ENCODE assay signal across 10 cellular contexts in the genomic region with DNA sequence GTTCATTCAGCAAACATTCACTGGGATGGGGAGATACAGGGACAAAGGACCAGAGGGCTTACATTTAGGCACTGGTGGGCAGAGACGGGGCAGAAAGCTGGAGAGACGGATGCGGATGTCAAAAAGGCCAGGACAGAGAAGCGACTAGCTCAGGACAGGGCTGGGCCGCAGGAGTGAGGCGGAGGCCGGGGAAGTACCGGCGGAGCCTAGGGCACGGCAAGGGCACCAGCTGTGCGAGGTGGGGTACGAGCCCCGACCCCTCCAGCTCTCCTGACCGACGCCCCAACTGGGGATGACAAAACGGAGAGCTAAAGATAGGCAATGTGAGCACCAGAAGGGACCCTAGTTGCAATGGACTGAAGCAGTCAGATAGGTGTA. TPM values are rescaled to one million over a fixed set of nuclear protein-coding genes. Genes with fewer than 3 reads are reported as not detected.
DNase-seq lines count a peak whose midpoint lies in the region; FAIRE-seq and TF ChIP-seq lines count a peak whose summit lies in the region.
"Had no signal": no experiment of that assay in that cellular context is flagged by ENCODE, and none has a peak within 500 bp of the region (broad histone marks: within the 10 kb centered on the region; RNA-seq: fewer than 3 reads in every experiment).

No MANE protein-coding gene starts in this region.

- peak overlapping the region; percentile 100 for H3K4me2 ChIP-seq in keratinocyte (ENCODE audit: control insufficient read depth, extremely low read depth, insufficient read depth, low read depth, low read length)

- POLR2A ChIA-PET in activated CD4-positive, alpha-beta T cell treated with anti-CD3 and anti-CD28 coated beads, Interleukin-2, amount 10 ng/mL, durations not matched to agents 7 days and 5 days (lab: Charles Lee), result no interaction called here

- DNase-seq in activated CD4-positive, alpha-beta T cell treated with anti-CD3 and anti-CD28 coated beads, Interleukin-2, amount 10 ng/mL, durations not matched to agents 7 days and 5 days, result no peak
- DNase-seq in activated CD4-positive, alpha-beta T cell treated with anti-CD3 and anti-CD28 coated beads for 48 hours, result no peak
- no peak for DNase-seq in activated T-helper 2 cell treated with anti-CD3 and anti-CD28 coated beads, Interferon-gamma antibody, Interleukin-2, Interleukin-4, amounts not matched to agents 10 μg/mL and 5 μg/mL and 100 μg/mL, durations not matched to agents 14 hours and 24 hours and 36 hours (ENCODE audit: low spot score)
- no peak for DNase-seq in keratinocyte (ENCODE audit: low read depth, low spot score)
- no peak for DNase-seq in stimulated activated CD8-positive, alpha-beta memory T cell treated with anti-CD3 and anti-CD28 coated beads, Interleukin-4, amount 100 ng/mL, for 48 hours
- DNase-seq in H4 (ENCODE audit: low spot score), result no peak
- DNase-seq in cerebellar nuclear complex (lab: John Stamatoyannopoulos, UW), result no peak

- H3K9me3 ChIP-seq in keratinocyte (ENCODE audit: control insufficient read depth, low read depth, low read length), result no peaks in the 10 kb centered on the region
- H3K9me3 ChIP-seq in stomach smooth muscle (ENCODE audit: control insufficient read depth in 2 of 2, low read length in 2 of 2), result no peaks in the 10 kb centered on the region
- H3K9me3 ChIP-seq: upper lobe of left lung had no signal

- H3K4me1 ChIP-seq in keratinocyte (ENCODE audit: control insufficient read depth, extremely low read depth, insufficient read depth, low read length) (peaks cover 9% of the 10 kb centered on the region), stomach smooth muscle (ENCODE audit: control insufficient read depth, insufficient read depth, low read length) (peaks cover 38% of the 10 kb centered on the region)

- peak overlapping the region; percentile 64 for H3K4me3 Mint-ChIP-seq in activated CD4-positive, alpha-beta T cell treated with anti-CD3 and anti-CD28 coated beads, Interleukin-2, amount 10 ng/mL, durations not matched to agents 7 days and 5 days
- H3K4me3 Mint-ChIP-seq in activated T-helper 2 cell treated with anti-CD3 and anti-CD28 coated beads, Interferon-gamma antibody, Interleukin-2, Interleukin-4, amounts not matched to agents 10 μg/mL and 5 μg/mL and 100 μg/mL, durations not matched to agents 14 hours and 24 hours and 36 hours (ENCODE audit: low read depth), result peak overlapping the region; percentile 76

- H3K27me3 Mint-ChIP-seq in activated CD4-positive, alpha-beta T cell treated with anti-CD3 and anti-CD28 coated beads, Interleukin-2, amount 10 ng/mL, durations not matched to agents 7 days and 5 days, result peaks cover 4% of the 10 kb centered on the region
- no peaks in the 10 kb centered on the region for H3K27me3 Mint-ChIP-seq in activated T-helper 2 cell treated with anti-CD3 and anti-CD28 coated beads, Interferon-gamma antibody, Interleukin-2, Interleukin-4, amounts not matched to agents 10 μg/mL and 5 μg/mL and 100 μg/mL, durations not matched to agents 14 hours and 24 hours and 36 hours (ENCODE audit: low read depth)

- H3K36me3 Mint-ChIP-seq in activated CD4-positive, alpha-beta T cell treated with anti-CD3 and anti-CD28 coated beads, Interleukin-2, amount 10 ng/mL, durations not matched to agents 7 days and 5 days (ENCODE audit: low read depth), result peaks cover 7% of the 10 kb centered on the region
- H3K36me3 Mint-ChIP-seq in activated T-helper 2 cell treated with anti-CD3 and anti-CD28 coated beads, Interferon-gamma antibody, Interleukin-2, Interleukin-4, amounts not matched to agents 10 μg/mL and 5 μg/mL and 100 μg/mL, durations not matched to agents 14 hours and 24 hours and 36 hours (ENCODE audit: low read depth), result peaks cover 3% of the 10 kb centered on the region

- TF ChIP-seq CTCF in keratinocyte (optimal IDR thresholded peaks at IDR 0.05 in 1 of 3, IDR thresholded peaks at IDR 0.05 in 1 of 3, conservative IDR thresholded peaks at IDR 0.05 in 1 of 3; ENCODE audit: extremely low read depth in 1 of 3, insufficient read depth in 2 of 3, low read length in 3 of 3), result no peak

- H3K27ac ChIP-seq in keratinocyte (ENCODE audit: control insufficient read depth, insufficient read depth, low read length) (no peak overlapping the region), stomach smooth muscle (ENCODE audit: low read length) (peak overlapping the region; percentile 70)

- peaks cover 39% of the 10 kb centered on the region for H3K4me1 Mint-ChIP-seq in activated CD4-positive, alpha-beta T cell treated with anti-CD3 and anti-CD28 coated beads, Interleukin-2, amount 10 ng/mL, durations not matched to agents 7 days and 5 days
- H3K4me1 Mint-ChIP-seq in activated T-helper 2 cell treated with anti-CD3 and anti-CD28 coated beads, Interferon-gamma antibody, Interleukin-2, Interleukin-4, amounts not matched to agents 10 μg/mL and 5 μg/mL and 100 μg/mL, durations not matched to agents 14 hours and 24 hours and 36 hours (ENCODE audit: low read depth), result peaks cover 35% of the 10 kb centered on the region

- peak overlapping the region; percentile 89 for H3K27ac Mint-ChIP-seq in activated CD4-positive, alpha-beta T cell treated with anti-CD3 and anti-CD28 coated beads, Interleukin-2, amount 10 ng/mL, durations not matched to agents 7 days and 5 days
- peak overlapping the region; percentile 99 for H3K27ac Mint-ChIP-seq in activated T-helper 2 cell treated with anti-CD3 and anti-CD28 coated beads, Interferon-gamma antibody, Interleukin-2, Interleukin-4, amounts not matched to agents 10 μg/mL and 5 μg/mL and 100 μg/mL, durations not matched to agents 14 hours and 24 hours and 36 hours

- dilution Hi-C loops in keratinocyte (cut with MboI; ENCODE audit: extremely low pct_ligation_motif_present, low sequenced_read_pairs), result no loop called here

- CTCF ChIA-PET in activated CD4-positive, alpha-beta T cell treated with anti-CD3 and anti-CD28 coated beads, Interleukin-2, amount 10 ng/mL, durations not matched to agents 7 days and 5 days (lab: Charles Lee), result interaction anchor here (0.8 to 2.8 kb wide), 20 partner anchors 9 to 184 kb away, joined by 3 to 43 read pairs (median 4); partner anchors contain the start of genes PPP1R9B and XYLT2

- peaks cover 4% of the 10 kb centered on the region for H3K9me3 Mint-ChIP-seq in activated CD4-positive, alpha-beta T cell treated with anti-CD3 and anti-CD28 coated beads, Interleukin-2, amount 10 ng/mL, durations not matched to agents 7 days and 5 days
- H3K9me3 Mint-ChIP-seq in activated T-helper 2 cell treated with anti-CD3 and anti-CD28 coated beads, Interferon-gamma antibody, Interleukin-2, Interleukin-4, amounts not matched to agents 10 μg/mL and 5 μg/mL and 100 μg/mL, durations not matched to agents 14 hours and 24 hours and 36 hours, result no peaks in the 10 kb centered on the region

- peak overlapping the region; percentile 59 for H2AFZ ChIP-seq in keratinocyte (ENCODE audit: control insufficient read depth, low read length)

- peak overlapping the region in 2 of 3 experiments; percentile 73 to 87 for H3K4me3 ChIP-seq in keratinocyte (ENCODE audit: control insufficient read depth in 2 of 3, extremely low read depth in 1 of 3, insufficient read depth in 2 of 3, low read depth in 1 of 3, low read length in 3 of 3)
- H3K4me3 ChIP-seq in stomach smooth muscle (ENCODE audit: low read length in 2 of 2), result peak overlapping the region; percentile 55 to 87

- H3K27me3 ChIP-seq in keratinocyte (ENCODE audit: control insufficient read depth, extremely low read depth, insufficient read depth, low read length) (no peaks in the 10 kb centered on the region), stomach smooth muscle (ENCODE audit: control insufficient read depth in 1 of 2, insufficient read depth in 2 of 2, low read length in 2 of 2) (no peaks in the 10 kb centered on the region)
- H3K27me3 ChIP-seq: upper lobe of left lung had no signal

- H3K36me3 ChIP-seq in keratinocyte (ENCODE audit: control insufficient read depth in 2 of 2, extremely low read depth in 1 of 2, insufficient read depth in 2 of 2, low read length in 2 of 2), result no peaks in the 10 kb centered on the region
- H3K36me3 ChIP-seq in stomach smooth muscle (ENCODE audit: control insufficient read depth in 2 of 2, insufficient read depth in 2 of 2, low read length in 2 of 2), result no peaks in the 10 kb centered on the region
- H3K36me3 ChIP-seq: upper lobe of left lung had no signal

- intact Hi-C loops in activated T-helper 2 cell treated with anti-CD3 and anti-CD28 coated beads, Interferon-gamma antibody, Interleukin-2, Interleukin-4, amounts not matched to agents 10 μg/mL and 5 μg/mL and 100 μg/mL, durations not matched to agents 14 hours and 24 hours and 36 hours (cut with micrococcal nuclease), result loop anchor here (1.0 to 2.0 kb wide), 4 partner anchors 11 to 67 kb away; partner anchors contain the start of gene PDK2

- H3K9me1 ChIP-seq in keratinocyte (ENCODE audit: control insufficient read depth, extremely low read depth, insufficient read depth, low read length), result no peaks in the 10 kb centered on the region

- H4K20me1 ChIP-seq in keratinocyte (ENCODE audit: control insufficient read depth, extremely low read depth, insufficient read depth, low read length), result no peaks in the 10 kb centered on the region

- H3K9ac ChIP-seq in keratinocyte (ENCODE audit: control insufficient read depth, extremely low read depth, insufficient read depth, low read length), result no peak overlapping the region
- peak overlapping the region; percentile 51 to 57 for H3K9ac ChIP-seq in stomach smooth muscle (ENCODE audit: low read length in 2 of 2)

- no peak for FAIRE-seq in keratinocyte (lab: Jason Lieb, UNC)

- no peaks in the 10 kb centered on the region for H3K79me2 ChIP-seq in keratinocyte (ENCODE audit: control insufficient read depth, insufficient read depth, low read length)

RNA-seq across cellular contexts. Expression of gene SGCA, which starts 3.9 kb away (rescaled TPM):
- total RNA-seq in activated CD4-positive, alpha-beta T cell treated with anti-CD3 and anti-CD28 coated beads, Interleukin-2, amount 10 ng/mL, durations not matched to agents 7 days and 5 days, result not detected
- 0.41 and 0.48 TPM in 2 replicates for total RNA-seq in activated T-helper 2 cell treated with anti-CD3 and anti-CD28 coated beads, Interferon-gamma antibody, Interleukin-2, Interleukin-4, amounts not matched to agents 10 μg/mL and 5 μg/mL and 100 μg/mL, durations not matched to agents 14 hours and 24 hours and 36 hours
- polyA plus RNA-seq in keratinocyte, result not detected in 3 replicates
- polyA plus RNA-seq in keratinocyte (2011; ENCODE audit: low read depth), result not detected
- not detected in 2 replicates for polyA plus RNA-seq in keratinocyte (2011; cell fraction: cytosol; rRNA removed)
- not detected in 2 replicates for polyA plus RNA-seq in keratinocyte (2011; cell fraction: nucleus; rRNA removed)
- not detected in 2 replicates for polyA plus RNA-seq in keratinocyte (2012; ENCODE audit: low replicate concordance)
- polyA minus RNA-seq in keratinocyte, result not detected in 3 replicates
- polyA minus RNA-seq in keratinocyte (2011; cell fraction: cytosol; rRNA and poly(A)+ RNA removed), result not detected
- not detected in 2 replicates for polyA minus RNA-seq in keratinocyte (2011; cell fraction: nucleus; rRNA and poly(A)+ RNA removed)
- 0.45 TPM in 1 of 2 replicates, not detected in the other for total RNA-seq in H4 (2014; rRNA removed; shearing (Covaris generic))
- total RNA-seq: dermis microvascular lymphatic vessel endothelial cell had no signal

RNA-seq across cellular contexts. Expression of gene PPP1R9B, which starts 11.4 kb away (rescaled TPM):
- total RNA-seq in activated CD4-positive, alpha-beta T cell treated with anti-CD3 and anti-CD28 coated beads, Interleukin-2, amount 10 ng/mL, durations not matched to agents 7 days and 5 days, result 100 to 1,000 TPM; 110 to 117 TPM
- total RNA-seq in activated T-helper 2 cell treated with anti-CD3 and anti-CD28 coated beads, Interferon-gamma antibody, Interleukin-2, Interleukin-4, amounts not matched to agents 10 μg/mL and 5 μg/mL and 100 μg/mL, durations not matched to agents 14 hours and 24 hours and 36 hours, result 126 and 130 TPM in 2 replicates
- polyA plus RNA-seq in keratinocyte, result 15.2 to 18.2 TPM (median 16.1 TPM) in 3 replicates
- 22.8 TPM for polyA plus RNA-seq in keratinocyte (2011; ENCODE audit: low read depth)
- 8.3 and 13.7 TPM in 2 replicates for polyA plus RNA-seq in keratinocyte (2011; cell fraction: cytosol; rRNA removed)
- 28.4 and 30.6 TPM in 2 replicates for polyA plus RNA-seq in keratinocyte (2011; cell fraction: nucleus; rRNA removed)
- polyA plus RNA-seq in keratinocyte (2012; ENCODE audit: low replicate concordance), result 14.4 and 28.8 TPM in 2 replicates
- polyA minus RNA-seq in keratinocyte, result 16.8 to 19.3 TPM (median 18.8 TPM) in 3 replicates
- polyA minus RNA-seq in keratinocyte (2011; cell fraction: cytosol; rRNA and poly(A)+ RNA removed), result 31.7 TPM
- 12.8 and 15.4 TPM in 2 replicates for polyA minus RNA-seq in keratinocyte (2011; cell fraction: nucleus; rRNA and poly(A)+ RNA removed)
- total RNA-seq in H4 (2014; rRNA removed; shearing (Covaris generic)), result 16.3 and 18.5 TPM in 2 replicates

RNA-seq across cellular contexts. Expression of gene SAMD14, which starts 31.9 kb away (rescaled TPM):
- under 1 TPM; 0.07 to 0.23 TPM for total RNA-seq in activated CD4-positive, alpha-beta T cell treated with anti-CD3 and anti-CD28 coated beads, Interleukin-2, amount 10 ng/mL, durations not matched to agents 7 days and 5 days
- total RNA-seq in activated T-helper 2 cell treated with anti-CD3 and anti-CD28 coated beads, Interferon-gamma antibody, Interleukin-2, Interleukin-4, amounts not matched to agents 10 μg/mL and 5 μg/mL and 100 μg/mL, durations not matched to agents 14 hours and 24 hours and 36 hours, result 2.0 and 2.4 TPM in 2 replicates
- 0.02 to 0.06 TPM in 2 of 3 replicates, not detected in the other for polyA plus RNA-seq in keratinocyte
- polyA plus RNA-seq in keratinocyte (2011; ENCODE audit: low read depth), result not detected
- polyA plus RNA-seq in keratinocyte (2011; cell fraction: cytosol; rRNA removed), result 0.06 TPM in 1 of 2 replicates, not detected in the other
- polyA plus RNA-seq in keratinocyte (2011; cell fraction: nucleus; rRNA removed), result 0.10 and 0.24 TPM in 2 replicates
- polyA plus RNA-seq in keratinocyte (2012; ENCODE audit: low replicate concordance), result 0.08 and 0.16 TPM in 2 replicates
- polyA minus RNA-seq in keratinocyte, result not detected in 3 replicates
- not detected for polyA minus RNA-seq in keratinocyte (2011; cell fraction: cytosol; rRNA and poly(A)+ RNA removed)
- not detected in 2 replicates for polyA minus RNA-seq in keratinocyte (2011; cell fraction: nucleus; rRNA and poly(A)+ RNA removed)
- total RNA-seq in H4 (2014; rRNA removed; shearing (Covaris generic)), result 0.70 and 1.2 TPM in 2 replicates

RNA-seq across cellular contexts. Expression of gene COL1A1, which starts 39.5 kb away (rescaled TPM):
- total RNA-seq in activated CD4-positive, alpha-beta T cell treated with anti-CD3 and anti-CD28 coated beads, Interleukin-2, amount 10 ng/mL, durations not matched to agents 7 days and 5 days, result under 1 TPM; 0.31 to 0.55 TPM
- total RNA-seq in activated T-helper 2 cell treated with anti-CD3 and anti-CD28 coated beads, Interferon-gamma antibody, Interleukin-2, Interleukin-4, amounts not matched to agents 10 μg/mL and 5 μg/mL and 100 μg/mL, durations not matched to agents 14 hours and 24 hours and 36 hours, result 13.9 and 15.5 TPM in 2 replicates
- polyA plus RNA-seq in keratinocyte, result 0.55 to 2.3 TPM (median 1.4 TPM) in 3 replicates
- 8.2 TPM for polyA plus RNA-seq in keratinocyte (2011; ENCODE audit: low read depth)
- 0.72 and 2.0 TPM in 2 replicates for polyA plus RNA-seq in keratinocyte (2011; cell fraction: cytosol; rRNA removed)
- 13.9 and 21.5 TPM in 2 replicates for polyA plus RNA-seq in keratinocyte (2011; cell fraction: nucleus; rRNA removed)
- 3.5 and 14.3 TPM in 2 replicates for polyA plus RNA-seq in keratinocyte (2012; ENCODE audit: low replicate concordance)
- 2.0 to 28.2 TPM (median 4.1 TPM) in 3 replicates for polyA minus RNA-seq in keratinocyte
- polyA minus RNA-seq in keratinocyte (2011; cell fraction: cytosol; rRNA and poly(A)+ RNA removed), result 6.5 TPM
- 9.9 and 10.6 TPM in 2 replicates for polyA minus RNA-seq in keratinocyte (2011; cell fraction: nucleus; rRNA and poly(A)+ RNA removed)
- total RNA-seq in H4 (2014; rRNA removed; shearing (Covaris generic)), result 11.1 and 25.7 TPM in 2 replicates
